ENCODE assay signal across 18 cellular contexts in the genomic region with DNA sequence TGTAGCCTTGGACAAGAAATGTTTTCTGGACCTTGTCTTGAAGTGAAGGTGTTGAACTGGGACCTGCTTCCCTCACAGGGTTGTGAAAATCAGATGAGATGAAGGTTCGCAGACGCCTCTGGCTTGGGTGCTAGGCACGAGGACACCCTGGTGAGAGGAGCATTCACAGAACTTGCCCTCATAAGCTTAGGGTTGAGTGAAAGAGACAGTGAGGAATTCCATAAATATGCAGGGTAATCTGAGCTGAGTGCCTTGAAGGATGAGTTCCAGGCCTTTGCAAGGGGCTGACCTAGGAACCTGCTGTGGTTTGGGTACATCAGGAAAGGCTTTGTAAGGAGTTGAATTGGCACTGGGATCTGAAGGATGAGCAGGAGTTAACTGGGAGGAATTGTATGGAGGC.
DNase-seq lines count a peak whose midpoint lies in the region; ATAC-seq and TF ChIP-seq lines count a peak whose summit lies in the region.
"Had no signal": no experiment of that assay in that cellular context is flagged by ENCODE, and none has a peak within 500 bp of the region (broad histone marks: within the 10 kb centered on the region; RNA-seq: fewer than 3 reads in every experiment).

No MANE protein-coding gene starts in this region.

- H3K4me3 ChIP-seq in hepatocyte (no peak overlapping the region), thyroid gland (replicated peaks in 1 of 3) (no peak overlapping the region)
- H3K4me3 ChIP-seq: esophagus squamous epithelium, skin epidermis, upper lobe of left lung had no signal

- no peak for ATAC-seq in activated naive CD4-positive, alpha-beta T cell treated with anti-CD3 and anti-CD28 coated beads, Interleukin-2, amount 50 U/mL, for 72 hours
- ATAC-seq in SK-N-SH treated with all-trans-retinoic acid at 6 μM for 48 hours (peak; percentile 81), GM18511 (IDR thresholded peaks at IDR 0.05; ENCODE audit: unreplicated experiment) (no peak)
- ATAC-seq: HepG2; naive thymus-derived CD4-positive, alpha-beta T cell had no signal

- H3K4me3 Mint-ChIP-seq in activated naive CD4-positive, alpha-beta T cell treated with anti-CD3 and anti-CD28 coated beads, Interleukin-2, amount 50 U/mL, for 24 hours, result no peak overlapping the region
- H3K4me3 Mint-ChIP-seq: activated CD4-positive, alpha-beta memory T cell treated with anti-CD3 and anti-CD28 coated beads, Interleukin-2, amount 10 ng/mL, durations not matched to agents 7 days and 5 days; naive thymus-derived CD4-positive, alpha-beta T cell had no signal

- WGBS in hepatocyte (ENCODE audit: low lambda C conversion rate, missing lambda C conversion rate), result 73% methylated on average over 3 of the region's 3 CpGs
- WGBS in thyroid gland, 2 donors, result 88 to 98% methylated on average over 3 of the region's 3 CpGs

- H3K27ac Mint-ChIP-seq in activated naive CD4-positive, alpha-beta T cell treated with anti-CD3 and anti-CD28 coated beads, Interleukin-2, amount 50 U/mL, for 24 hours, result peak overlapping the region; percentile 53
- H3K27ac Mint-ChIP-seq in activated naive CD4-positive, alpha-beta T cell treated with anti-CD3 and anti-CD28 coated beads, Interleukin-2, amount 50 U/mL, for 72 hours, result no peak overlapping the region
- H3K27ac Mint-ChIP-seq: activated CD4-positive, alpha-beta memory T cell treated with anti-CD3 and anti-CD28 coated beads, Interleukin-2, amount 10 ng/mL, durations not matched to agents 7 days and 5 days; naive thymus-derived CD4-positive, alpha-beta T cell had no signal

- no peaks in the 10 kb centered on the region for H3K4me1 Mint-ChIP-seq in activated naive CD4-positive, alpha-beta T cell treated with anti-CD3 and anti-CD28 coated beads, Interleukin-2, amount 50 U/mL, for 24 hours
- H3K4me1 Mint-ChIP-seq: activated CD4-positive, alpha-beta memory T cell treated with anti-CD3 and anti-CD28 coated beads, Interleukin-2, amount 10 ng/mL, durations not matched to agents 7 days and 5 days had no signal

- peaks cover 7% of the 10 kb centered on the region for H3K36me3 Mint-ChIP-seq in activated naive CD4-positive, alpha-beta T cell treated with anti-CD3 and anti-CD28 coated beads, Interleukin-2, amount 50 U/mL, for 24 hours
- H3K36me3 Mint-ChIP-seq in activated naive CD4-positive, alpha-beta T cell treated with anti-CD3 and anti-CD28 coated beads, Interleukin-2, amount 50 U/mL, for 72 hours, result no peaks in the 10 kb centered on the region

- no peak for TF ChIP-seq CTCF in hepatocyte (IDR thresholded peaks at IDR 0.05; ENCODE audit: poor library complexity)
- no peak for TF ChIP-seq CTCF in thyroid gland (IDR thresholded peaks at IDR 0.05)

- H3K9me3 ChIP-seq in hepatocyte (ENCODE audit: low read depth), result no peaks in the 10 kb centered on the region
- no peaks in the 10 kb centered on the region for H3K9me3 ChIP-seq in thyroid gland
- H3K9me3 ChIP-seq: esophagus squamous epithelium, upper lobe of left lung had no signal

- H3K9me2 ChIP-seq in hepatocyte (replicated peaks; ENCODE audit: insufficient read depth), result no peaks in the 10 kb centered on the region

- H3K4me2 ChIP-seq in hepatocyte, result no peak overlapping the region

- no peak for DNase-seq in activated naive CD4-positive, alpha-beta T cell treated with anti-CD3 and anti-CD28 coated beads, Interleukin-2, amount 50 U/mL, for 72 hours (ENCODE audit: low spot score in 2 of 2)
- DNase-seq in hepatocyte (ENCODE audit: low spot score) (no peak), thyroid gland (no peak), NK-92 (lab: John Stamatoyannopoulos, UW; ENCODE audit: unreplicated experiment) (no peak), OCI-M1 (lab: John Stamatoyannopoulos, UW) (no peak)
- DNase-seq: activated CD4-positive, alpha-beta memory T cell treated with anti-CD3 and anti-CD28 coated beads, Interleukin-2, amount 10 ng/mL, durations not matched to agents 7 days and 5 days; cerebellar nuclear complex; esophagus squamous epithelium; kidney glomerular epithelial cell; naive thymus-derived CD4-positive, alpha-beta T cell; NCI-H187; upper lobe of left lung had no signal

- intact Hi-C loops in thyroid gland (cut with DNase I), result no loop called here

- H3K27me3 Mint-ChIP-seq in activated naive CD4-positive, alpha-beta T cell treated with anti-CD3 and anti-CD28 coated beads, Interleukin-2, amount 50 U/mL, for 24 hours, result no peaks in the 10 kb centered on the region
- H3K27me3 Mint-ChIP-seq: activated CD4-positive, alpha-beta memory T cell treated with anti-CD3 and anti-CD28 coated beads, Interleukin-2, amount 10 ng/mL, durations not matched to agents 7 days and 5 days; naive thymus-derived CD4-positive, alpha-beta T cell had no signal

- H4K20me1 ChIP-seq in hepatocyte (ENCODE audit: insufficient read depth, poor library complexity, severe bottlenecking), result no peaks in the 10 kb centered on the region

- no peaks in the 10 kb centered on the region for H3K9me3 Mint-ChIP-seq in activated naive CD4-positive, alpha-beta T cell treated with anti-CD3 and anti-CD28 coated beads, Interleukin-2, amount 50 U/mL, for 24 hours
- H3K9me3 Mint-ChIP-seq in activated naive CD4-positive, alpha-beta T cell treated with anti-CD3 and anti-CD28 coated beads, Interleukin-2, amount 50 U/mL, for 72 hours, result no peaks in the 10 kb centered on the region
- H3K9me3 Mint-ChIP-seq: activated CD4-positive, alpha-beta memory T cell treated with anti-CD3 and anti-CD28 coated beads, Interleukin-2, amount 10 ng/mL, durations not matched to agents 7 days and 5 days; naive thymus-derived CD4-positive, alpha-beta T cell had no signal

- H3K4me1 ChIP-seq in hepatocyte (ENCODE audit: insufficient read depth) (peaks cover 13% of the 10 kb centered on the region), thyroid gland (peaks cover 27 to 54% of the 10 kb centered on the region in 2 donors)

- H3K79me2 ChIP-seq in hepatocyte, result no peaks in the 10 kb centered on the region

- H3K36me3 ChIP-seq in hepatocyte (replicated peaks; ENCODE audit: insufficient read depth, low read depth) (no peaks in the 10 kb centered on the region), thyroid gland (no peaks in the 10 kb centered on the region)
- H3K36me3 ChIP-seq: esophagus squamous epithelium, upper lobe of left lung had no signal

- H3K27ac ChIP-seq in hepatocyte (peak overlapping the region; percentile 71), thyroid gland (peak overlapping the region; percentile 48 to 72 (median 54))
- H3K27ac ChIP-seq: 22Rv1 had no signal

- no peaks in the 10 kb centered on the region for H3K27me3 ChIP-seq in hepatocyte
- no peaks in the 10 kb centered on the region for H3K27me3 ChIP-seq in thyroid gland
- H3K27me3 ChIP-seq: esophagus squamous epithelium, upper lobe of left lung had no signal

- no peak for TF ChIP-seq POLR2A in thyroid gland (IDR thresholded peaks at IDR 0.05)

- no peak overlapping the region for H2AFZ ChIP-seq in hepatocyte

TF ChIP-seq in SK-N-SH treated with all-trans-retinoic acid at 6 μM for 48 hours, 23 proteins besides CTCF, POLR2A, EP300 and RAD21 (continues in another document):
- TF ChIP-seq, protein P1, sequence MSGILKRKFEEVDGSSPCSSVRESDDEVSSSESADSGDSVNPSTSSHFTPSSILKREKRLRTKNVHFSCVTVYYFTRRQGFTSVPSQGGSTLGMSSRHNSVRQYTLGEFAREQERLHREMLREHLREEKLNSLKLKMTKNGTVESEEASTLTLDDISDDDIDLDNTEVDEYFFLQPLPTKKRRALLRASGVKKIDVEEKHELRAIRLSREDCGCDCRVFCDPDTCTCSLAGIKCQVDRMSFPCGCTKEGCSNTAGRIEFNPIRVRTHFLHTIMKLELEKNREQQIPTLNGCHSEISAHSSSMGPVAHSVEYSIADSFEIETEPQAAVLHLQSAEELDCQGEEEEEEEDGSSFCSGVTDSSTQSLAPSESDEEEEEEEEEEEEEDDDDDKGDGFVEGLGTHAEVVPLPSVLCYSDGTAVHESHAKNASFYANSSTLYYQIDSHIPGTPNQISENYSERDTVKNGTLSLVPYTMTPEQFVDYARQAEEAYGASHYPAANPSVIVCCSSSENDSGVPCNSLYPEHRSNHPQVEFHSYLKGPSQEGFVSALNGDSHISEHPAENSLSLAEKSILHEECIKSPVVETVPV (CRISPR knock-in tag; IDR thresholded peaks at IDR 0.05), result no peak
- TF ChIP-seq ARNTL (CRISPR knock-in tag; IDR thresholded peaks at IDR 0.05; ENCODE audit: borderline replicate concordance, low read depth) (no peak), PPARA (CRISPR knock-in tag; IDR thresholded peaks at IDR 0.05; ENCODE audit: borderline replicate concordance) (no peak), GLIS3 (CRISPR knock-in tag; IDR thresholded peaks at IDR 0.05) (no peak), ESRRG (CRISPR knock-in tag; IDR thresholded peaks at IDR 0.05) (no peak)
- TF ChIP-seq, protein P2, sequence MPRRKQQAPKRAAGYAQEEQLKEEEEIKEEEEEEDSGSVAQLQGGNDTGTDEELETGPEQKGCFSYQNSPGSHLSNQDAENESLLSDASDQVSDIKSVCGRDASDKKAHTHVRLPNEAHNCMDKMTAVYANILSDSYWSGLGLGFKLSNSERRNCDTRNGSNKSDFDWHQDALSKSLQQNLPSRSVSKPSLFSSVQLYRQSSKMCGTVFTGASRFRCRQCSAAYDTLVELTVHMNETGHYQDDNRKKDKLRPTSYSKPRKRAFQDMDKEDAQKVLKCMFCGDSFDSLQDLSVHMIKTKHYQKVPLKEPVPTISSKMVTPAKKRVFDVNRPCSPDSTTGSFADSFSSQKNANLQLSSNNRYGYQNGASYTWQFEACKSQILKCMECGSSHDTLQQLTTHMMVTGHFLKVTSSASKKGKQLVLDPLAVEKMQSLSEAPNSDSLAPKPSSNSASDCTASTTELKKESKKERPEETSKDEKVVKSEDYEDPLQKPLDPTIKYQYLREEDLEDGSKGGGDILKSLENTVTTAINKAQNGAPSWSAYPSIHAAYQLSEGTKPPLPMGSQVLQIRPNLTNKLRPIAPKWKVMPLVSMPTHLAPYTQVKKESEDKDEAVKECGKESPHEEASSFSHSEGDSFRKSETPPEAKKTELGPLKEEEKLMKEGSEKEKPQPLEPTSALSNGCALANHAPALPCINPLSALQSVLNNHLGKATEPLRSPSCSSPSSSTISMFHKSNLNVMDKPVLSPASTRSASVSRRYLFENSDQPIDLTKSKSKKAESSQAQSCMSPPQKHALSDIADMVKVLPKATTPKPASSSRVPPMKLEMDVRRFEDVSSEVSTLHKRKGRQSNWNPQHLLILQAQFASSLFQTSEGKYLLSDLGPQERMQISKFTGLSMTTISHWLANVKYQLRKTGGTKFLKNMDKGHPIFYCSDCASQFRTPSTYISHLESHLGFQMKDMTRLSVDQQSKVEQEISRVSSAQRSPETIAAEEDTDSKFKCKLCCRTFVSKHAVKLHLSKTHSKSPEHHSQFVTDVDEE (CRISPR knock-in tag; IDR thresholded peaks at IDR 0.05), result no peak
